ENCODE assay signal across 11 cellular contexts in the genomic region with DNA sequence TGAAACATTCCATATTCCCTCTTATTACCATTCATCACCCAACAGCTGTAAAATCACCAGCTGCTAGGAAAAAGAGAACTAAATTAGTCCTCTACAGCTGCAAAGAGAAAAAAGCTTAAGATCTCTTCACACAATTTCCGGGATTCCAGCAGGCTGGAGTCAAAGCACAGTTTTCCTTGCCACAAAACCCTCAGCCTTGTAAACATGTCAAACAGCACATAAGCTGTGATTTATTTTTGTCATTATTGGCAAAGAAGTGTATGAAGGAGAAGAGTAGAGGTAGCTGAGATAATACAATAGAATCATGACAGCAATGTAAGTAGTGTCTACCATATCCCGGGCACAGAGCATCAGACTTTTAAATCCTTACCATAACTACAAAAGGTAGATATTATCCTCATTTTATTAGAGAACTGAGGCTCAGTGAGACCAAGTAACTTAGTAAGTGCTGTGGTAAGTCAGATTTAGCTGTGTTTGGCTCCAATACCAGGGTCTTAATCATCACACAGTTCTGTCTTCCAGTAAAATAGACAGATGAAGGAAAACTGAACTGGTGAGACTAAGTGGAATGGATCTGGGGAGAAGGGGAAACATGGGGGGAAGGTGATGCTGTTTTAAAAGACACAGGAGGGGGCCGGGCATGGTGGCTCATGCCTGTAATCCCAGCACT. TPM values are rescaled to one million over a fixed set of nuclear protein-coding genes. Genes with fewer than 3 reads are reported as not detected.
DNase-seq lines count a peak whose midpoint lies in the region; ATAC-seq and TF ChIP-seq lines count a peak whose summit lies in the region.
"Had no signal": no experiment of that assay in that cellular context is flagged by ENCODE, and none has a peak within 500 bp of the region (broad histone marks: within the 10 kb centered on the region; RNA-seq: fewer than 3 reads in every experiment).

No MANE protein-coding gene starts in this region.

- H3K27ac Mint-ChIP-seq in T-helper 2 cell treated with Interferon-gamma antibody and Interleukin-4, amounts not matched to agents 5 μg/mL and 100 μg/mL, for 36 hours, result no peak overlapping the region
- H3K27ac Mint-ChIP-seq: activated T-cell treated with anti-CD3 and anti-CD28 coated beads, Interleukin-2, amount 50 U/mL, for 72 hours; naive thymus-derived CD8-positive, alpha-beta T cell had no signal

- no peak overlapping the region for H3K4me3 ChIP-seq in ascending aorta
- no peak overlapping the region for H3K4me3 ChIP-seq in subcutaneous abdominal adipose tissue (ENCODE audit: low read depth in 1 of 5, low read length in 5 of 5)

- no peak overlapping the region for H3K4me3 Mint-ChIP-seq in T-helper 2 cell treated with Interferon-gamma antibody and Interleukin-4, amounts not matched to agents 5 μg/mL and 100 μg/mL, for 36 hours
- H3K4me3 Mint-ChIP-seq: activated T-cell treated with anti-CD3 and anti-CD28 coated beads, Interleukin-2, amount 50 U/mL, for 72 hours; naive thymus-derived CD8-positive, alpha-beta T cell had no signal

- H3K9me3 ChIP-seq in ascending aorta (no peaks in the 10 kb centered on the region), subcutaneous abdominal adipose tissue (ENCODE audit: control insufficient read depth in 5 of 5, low read length in 5 of 5) (no peaks in the 10 kb centered on the region)

- intact Hi-C loops in ascending aorta (cut with DNase I), result no loop called here

- POLR2A ChIA-PET in HEK293T (lab: Yijun Ruan, JAX), result no interaction called here

- peaks cover 13 to 38% of the 10 kb centered on the region in 2 donors for H3K4me1 ChIP-seq in ascending aorta
- peaks cover 0 to 4% (median 0%) of the 10 kb centered on the region in 5 donors for H3K4me1 ChIP-seq in subcutaneous abdominal adipose tissue (ENCODE audit: control insufficient read depth in 5 of 5, insufficient read depth in 5 of 5, low read length in 5 of 5)

- ATAC-seq in GM18867 (IDR thresholded peaks at IDR 0.05; ENCODE audit: unreplicated experiment) (no peak), left lobe of liver (no peak)
- ATAC-seq: activated T-cell treated with anti-CD3 and anti-CD28 coated beads, Interleukin-2, amount 50 U/mL, for 72 hours; naive thymus-derived CD8-positive, alpha-beta T cell had no signal

- no peaks in the 10 kb centered on the region for H3K4me1 Mint-ChIP-seq in T-helper 2 cell treated with Interferon-gamma antibody and Interleukin-4, amounts not matched to agents 5 μg/mL and 100 μg/mL, for 36 hours (ENCODE audit: low read depth)
- H3K4me1 Mint-ChIP-seq: naive thymus-derived CD8-positive, alpha-beta T cell had no signal

- TF ChIP-seq CTCF in ascending aorta (IDR thresholded peaks at IDR 0.05), result no peak

- H3K27ac ChIP-seq in ascending aorta, result peak overlapping the region; percentile 71 to 90
- H3K27ac ChIP-seq in subcutaneous abdominal adipose tissue (ENCODE audit: low read depth, low read length), result peak overlapping the region; percentile 40

- peaks cover 0 to 4% of the 10 kb centered on the region in 2 donors for H3K36me3 ChIP-seq in ascending aorta
- peaks cover 0 to 3% (median 0%) of the 10 kb centered on the region in 5 donors for H3K36me3 ChIP-seq in subcutaneous abdominal adipose tissue (ENCODE audit: control insufficient read depth in 5 of 5, insufficient read depth in 5 of 5, low read length in 5 of 5)

- no peaks in the 10 kb centered on the region for H3K36me3 Mint-ChIP-seq in T-helper 2 cell treated with Interferon-gamma antibody and Interleukin-4, amounts not matched to agents 5 μg/mL and 100 μg/mL, for 36 hours (ENCODE audit: low read depth)
- H3K36me3 Mint-ChIP-seq: naive thymus-derived CD8-positive, alpha-beta T cell had no signal

- DNase-seq in HEK293T (ENCODE audit: extremely low spot score), result peak; percentile 33
- no peak for DNase-seq in ascending aorta (ENCODE audit: low spot score in 2 of 2)
- DNase-seq in islet precursor cell, result peak; percentile 58
- DNase-seq in left lobe of liver (ENCODE audit: low spot score), result no peak
- no peak for DNase-seq in T-helper 2 cell treated with Interferon-gamma antibody and Interleukin-4, amounts not matched to agents 5 μg/mL and 100 μg/mL, for 36 hours (ENCODE audit: low spot score)
- DNase-seq in stimulated activated naive CD4-positive, alpha-beta T cell treated with Interleukin-2 at 50 U/mL for 16 hours (lab: John Stamatoyannopoulos, UW), result no peak
- DNase-seq: activated T-cell treated with anti-CD3 and anti-CD28 coated beads, Interleukin-2, amount 50 U/mL, for 72 hours; naive thymus-derived CD8-positive, alpha-beta T cell; NCI-H146 had no signal

- CTCF ChIA-PET in HEK293T (lab: Yijun Ruan, JAX), result interaction anchor here (0.7 kb wide), 1 partner anchor 34 kb away, joined by 9 read pairs; no protein-coding TSS in a partner anchor

- no peaks in the 10 kb centered on the region for H3K9me3 Mint-ChIP-seq in T-helper 2 cell treated with Interferon-gamma antibody and Interleukin-4, amounts not matched to agents 5 μg/mL and 100 μg/mL, for 36 hours

- H3K9ac ChIP-seq in subcutaneous abdominal adipose tissue (ENCODE audit: low read length in 5 of 5), result no peak overlapping the region

- H3K27me3 Mint-ChIP-seq in T-helper 2 cell treated with Interferon-gamma antibody and Interleukin-4, amounts not matched to agents 5 μg/mL and 100 μg/mL, for 36 hours (ENCODE audit: low read depth), result peaks cover 5% of the 10 kb centered on the region

- H3K27me3 ChIP-seq in ascending aorta (no peaks in the 10 kb centered on the region), subcutaneous abdominal adipose tissue (ENCODE audit: control insufficient read depth in 5 of 5, insufficient read depth in 4 of 5, low read length in 5 of 5) (no peaks in the 10 kb centered on the region)

TF ChIP-seq in HEK293T, 16 proteins besides CTCF, POLR2A, EP300 and RAD21:
- 0 out of 2 replicates have a peak, but pooled peaks have one; percentile 34 for TF ChIP-seq CTBP1 (IDR thresholded peaks at IDR 0.05; ENCODE audit: borderline replicate concordance)
- peak; percentile 90 for TF ChIP-seq PKNOX1 (IDR thresholded peaks at IDR 0.05)
- no peak for TF ChIP-seq FOXA1 (IDR thresholded peaks at IDR 0.05)

RNA-seq across cellular contexts. Expression of gene NTN4, which starts 57.3 kb away (rescaled TPM):
- 63.9 TPM for total RNA-seq in ascending aorta
- 20.7 TPM for total RNA-seq in left lobe of liver
- total RNA-seq: naive thymus-derived CD8-positive, alpha-beta T cell had no signal

Comparison
In these comparisons a context has a peak if more than half of its experiments do, and no peak if none do; other contexts are left out.
1. DNase-seq: peak in HEK293T (single experiment) and islet precursor cell (single experiment); none in ascending aorta (0 of 2), left lobe of liver (single experiment), T-helper 2 cell treated with Interferon-gamma antibody and Interleukin-4, amounts not matched to agents 5 μg/mL and 100 μg/mL, for 36 hours (single experiment) and stimulated activated naive CD4-positive, alpha-beta T cell treated with Interleukin-2 at 50 U/mL for 16 hours (single experiment).